8 cellular contexts compared by ENCODE assay signal in genomic region chr19:39996218-39996810, GRCh38. TPM values are rescaled to one million over a fixed set of nuclear protein-coding genes. Genes with fewer than 3 reads are reported as not detected.
DNase-seq lines count a peak whose midpoint lies in the region; ATAC-seq and TF ChIP-seq lines count a peak whose summit lies in the region.

No MANE protein-coding gene starts in this region.

- peak overlapping the region; percentile 94 for H3K4me3 Mint-ChIP-seq in stimulated activated memory B cell treated with anti-CD40 and anti-IgM and Interleukin-4, amounts not matched to agents 10 μg/mL and 1 μg/mL and 100 μg/mL, for 72 hours

- peak; percentile 36 for DNase-seq in CD1c-positive myeloid dendritic cell (ENCODE audit: extremely low spot score)
- peak; percentile 55 to 83 for DNase-seq in SJSA1 (ENCODE audit: low read depth in 1 of 2, low spot score in 2 of 2)
- no peak for DNase-seq in left lung

- H3K27me3 ChIP-seq in SJSA1 (replicated peaks) (no peaks in the 10 kb centered on the region), left lung (no peaks in the 10 kb centered on the region)

- H3K36me3 Mint-ChIP-seq in stimulated activated memory B cell treated with anti-CD40 and anti-IgM and Interleukin-4, amounts not matched to agents 10 μg/mL and 1 μg/mL and 100 μg/mL, for 72 hours: peaks cover 30% of the 10 kb centered on the region

- H3K4me3 ChIP-seq in SJSA1 (peak overlapping the region; percentile 51), left lung (peak overlapping the region; percentile 47 to 69)

- no peaks in the 10 kb centered on the region for H3K27me3 Mint-ChIP-seq in stimulated activated memory B cell treated with anti-CD40 and anti-IgM and Interleukin-4, amounts not matched to agents 10 μg/mL and 1 μg/mL and 100 μg/mL, for 72 hours

- H3K27ac ChIP-seq in SJSA1 (peak overlapping the region; percentile 53), cingulate gyrus (ENCODE audit: low read depth, low read length) (peak overlapping the region; percentile 90), left lung (peak overlapping the region; percentile 82 to 84)

- intact Hi-C loops in left lung (cut with DNase I): no loop called here

- ATAC-seq in GM18907 (IDR thresholded peaks at IDR 0.05; ENCODE audit: unreplicated experiment) (peak; percentile 24), HG03442 (IDR thresholded peaks at IDR 0.05; ENCODE audit: unreplicated experiment) (peak; percentile 9), left lung (peak; percentile 59), GM18519 (IDR thresholded peaks at IDR 0.05; ENCODE audit: low FRiP score, unreplicated experiment) (no peak)
- ATAC-seq in stimulated activated memory B cell treated with anti-CD40 and anti-IgM and Interleukin-4, amounts not matched to agents 10 μg/mL and 1 μg/mL and 100 μg/mL, for 72 hours: peak; percentile 61

- H3K9me3 ChIP-seq in SJSA1 (replicated peaks) (0 out of 2 replicates have a peak, but pooled peaks cover 8% of the 10 kb centered on the region), left lung (peaks cover 0 to 4% of the 10 kb centered on the region in 2 donors)

- peak overlapping the region; percentile 94 for H3K27ac Mint-ChIP-seq in stimulated activated memory B cell treated with anti-CD40 and anti-IgM and Interleukin-4, amounts not matched to agents 10 μg/mL and 1 μg/mL and 100 μg/mL, for 72 hours

- 0 out of 2 replicates have a peak, but pooled peaks cover 5% of the 10 kb centered on the region for H3K36me3 ChIP-seq in SJSA1
- H3K36me3 ChIP-seq in left lung: no peaks in the 10 kb centered on the region

- H3K4me1 Mint-ChIP-seq in stimulated activated memory B cell treated with anti-CD40 and anti-IgM and Interleukin-4, amounts not matched to agents 10 μg/mL and 1 μg/mL and 100 μg/mL, for 72 hours: peaks cover 27% of the 10 kb centered on the region

- no peak for TF ChIP-seq CTCF in left lung (IDR thresholded peaks at IDR 0.05)

- peaks cover 8% of the 10 kb centered on the region for H3K4me1 ChIP-seq in SJSA1 (replicated peaks)
- H3K4me1 ChIP-seq in left lung: peaks cover 12 to 13% of the 10 kb centered on the region in 2 donors

- H3K9me3 Mint-ChIP-seq in stimulated activated memory B cell treated with anti-CD40 and anti-IgM and Interleukin-4, amounts not matched to agents 10 μg/mL and 1 μg/mL and 100 μg/mL, for 72 hours: peaks cover 3% of the 10 kb centered on the region

RNA-seq across cellular contexts. Expression of gene ZNF546, which starts 0.5 kb away (rescaled TPM):
- 2.9 and 5.6 TPM in 2 replicates for total RNA-seq in SJSA1 (2014; rRNA removed; shearing (Covaris generic))
- 1 to 10 TPM; 5.1 to 5.4 TPM for total RNA-seq in left lung

RNA-seq across cellular contexts. Expression of gene PSMC4, which starts 25.3 kb away (rescaled TPM):
- total RNA-seq in SJSA1 (2014; rRNA removed; shearing (Covaris generic)): 137 and 174 TPM in 2 replicates
- 10 to 100 TPM; 59.8 to 94.9 TPM for total RNA-seq in left lung

RNA-seq across cellular contexts. Expression of gene ZNF780B, which starts 59.7 kb away (rescaled TPM):
- total RNA-seq in SJSA1 (2014; rRNA removed; shearing (Covaris generic)): 17.1 and 55.6 TPM in 2 replicates
- total RNA-seq in left lung: 10 to 100 TPM; 17.0 to 17.8 TPM

Comparison
In these comparisons a context has a peak if more than half of its experiments do, and no peak if none do; other contexts are left out.
1. DNase-seq: peak in CD1c-positive myeloid dendritic cell (single experiment) and SJSA1 (2 of 2); none in left lung (0 of 2).
2. Peak in every context shown above with its lines, with median percentiles within 50 percentile points of each other: H3K27ac ChIP-seq.